1 cellular context compared by ENCODE assay signal in the genomic region with DNA sequence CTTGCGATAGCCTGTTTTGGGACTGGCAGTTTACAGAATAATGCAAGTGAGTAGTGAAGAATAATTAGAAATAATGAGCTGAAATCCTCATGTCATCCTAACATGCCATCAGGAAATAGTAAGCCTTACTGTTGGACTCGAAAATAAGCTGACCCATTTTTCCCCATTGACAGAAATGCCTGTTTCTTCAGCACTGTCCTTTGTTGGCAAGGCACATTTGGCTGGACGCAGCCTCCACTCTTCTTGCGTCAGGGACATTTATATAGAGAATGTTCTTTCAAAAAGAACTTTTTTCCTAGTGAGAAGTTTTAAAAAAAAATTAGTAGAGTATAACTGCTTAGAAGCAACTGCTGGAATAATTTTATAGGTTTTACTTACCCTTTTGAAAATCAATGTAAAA.
TF ChIP-seq lines count a peak whose summit lies in the region.

No MANE protein-coding gene starts in this region.

TF ChIP-seq in HepG2, 621 proteins besides CTCF, POLR2A, EP300 and RAD21:
- TF ChIP-seq ATAD3A (CRISPR knock-in tag; IDR thresholded peaks at IDR 0.05) (no peak), SMAD1 (CRISPR knock-in tag; IDR thresholded peaks at IDR 0.05; ENCODE audit: borderline replicate concordance, low read depth) (no peak), NFATC3 (CRISPR knock-in tag; IDR thresholded peaks at IDR 0.05) (no peak), ZNF33A (CRISPR knock-in tag; IDR thresholded peaks at IDR 0.05; ENCODE audit: borderline replicate concordance) (no peak), TEAD2 (CRISPR knock-in tag; IDR thresholded peaks at IDR 0.05) (no peak), ZNF510 (CRISPR knock-in tag; IDR thresholded peaks at IDR 0.05; ENCODE audit: low read depth) (no peak), SP2 (CRISPR knock-in tag; IDR thresholded peaks at IDR 0.05) (no peak)
- TF ChIP-seq, protein P1, sequence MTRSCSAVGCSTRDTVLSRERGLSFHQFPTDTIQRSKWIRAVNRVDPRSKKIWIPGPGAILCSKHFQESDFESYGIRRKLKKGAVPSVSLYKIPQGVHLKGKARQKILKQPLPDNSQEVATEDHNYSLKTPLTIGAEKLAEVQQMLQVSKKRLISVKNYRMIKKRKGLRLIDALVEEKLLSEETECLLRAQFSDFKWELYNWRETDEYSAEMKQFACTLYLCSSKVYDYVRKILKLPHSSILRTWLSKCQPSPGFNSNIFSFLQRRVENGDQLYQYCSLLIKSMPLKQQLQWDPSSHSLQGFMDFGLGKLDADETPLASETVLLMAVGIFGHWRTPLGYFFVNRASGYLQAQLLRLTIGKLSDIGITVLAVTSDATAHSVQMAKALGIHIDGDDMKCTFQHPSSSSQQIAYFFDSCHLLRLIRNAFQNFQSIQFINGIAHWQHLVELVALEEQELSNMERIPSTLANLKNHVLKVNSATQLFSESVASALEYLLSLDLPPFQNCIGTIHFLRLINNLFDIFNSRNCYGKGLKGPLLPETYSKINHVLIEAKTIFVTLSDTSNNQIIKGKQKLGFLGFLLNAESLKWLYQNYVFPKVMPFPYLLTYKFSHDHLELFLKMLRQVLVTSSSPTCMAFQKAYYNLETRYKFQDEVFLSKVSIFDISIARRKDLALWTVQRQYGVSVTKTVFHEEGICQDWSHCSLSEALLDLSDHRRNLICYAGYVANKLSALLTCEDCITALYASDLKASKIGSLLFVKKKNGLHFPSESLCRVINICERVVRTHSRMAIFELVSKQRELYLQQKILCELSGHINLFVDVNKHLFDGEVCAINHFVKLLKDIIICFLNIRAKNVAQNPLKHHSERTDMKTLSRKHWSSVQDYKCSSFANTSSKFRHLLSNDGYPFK (CRISPR knock-in tag; IDR thresholded peaks at IDR 0.05; ENCODE audit: borderline replicate concordance), result no peak
- TF ChIP-seq, protein P2, sequence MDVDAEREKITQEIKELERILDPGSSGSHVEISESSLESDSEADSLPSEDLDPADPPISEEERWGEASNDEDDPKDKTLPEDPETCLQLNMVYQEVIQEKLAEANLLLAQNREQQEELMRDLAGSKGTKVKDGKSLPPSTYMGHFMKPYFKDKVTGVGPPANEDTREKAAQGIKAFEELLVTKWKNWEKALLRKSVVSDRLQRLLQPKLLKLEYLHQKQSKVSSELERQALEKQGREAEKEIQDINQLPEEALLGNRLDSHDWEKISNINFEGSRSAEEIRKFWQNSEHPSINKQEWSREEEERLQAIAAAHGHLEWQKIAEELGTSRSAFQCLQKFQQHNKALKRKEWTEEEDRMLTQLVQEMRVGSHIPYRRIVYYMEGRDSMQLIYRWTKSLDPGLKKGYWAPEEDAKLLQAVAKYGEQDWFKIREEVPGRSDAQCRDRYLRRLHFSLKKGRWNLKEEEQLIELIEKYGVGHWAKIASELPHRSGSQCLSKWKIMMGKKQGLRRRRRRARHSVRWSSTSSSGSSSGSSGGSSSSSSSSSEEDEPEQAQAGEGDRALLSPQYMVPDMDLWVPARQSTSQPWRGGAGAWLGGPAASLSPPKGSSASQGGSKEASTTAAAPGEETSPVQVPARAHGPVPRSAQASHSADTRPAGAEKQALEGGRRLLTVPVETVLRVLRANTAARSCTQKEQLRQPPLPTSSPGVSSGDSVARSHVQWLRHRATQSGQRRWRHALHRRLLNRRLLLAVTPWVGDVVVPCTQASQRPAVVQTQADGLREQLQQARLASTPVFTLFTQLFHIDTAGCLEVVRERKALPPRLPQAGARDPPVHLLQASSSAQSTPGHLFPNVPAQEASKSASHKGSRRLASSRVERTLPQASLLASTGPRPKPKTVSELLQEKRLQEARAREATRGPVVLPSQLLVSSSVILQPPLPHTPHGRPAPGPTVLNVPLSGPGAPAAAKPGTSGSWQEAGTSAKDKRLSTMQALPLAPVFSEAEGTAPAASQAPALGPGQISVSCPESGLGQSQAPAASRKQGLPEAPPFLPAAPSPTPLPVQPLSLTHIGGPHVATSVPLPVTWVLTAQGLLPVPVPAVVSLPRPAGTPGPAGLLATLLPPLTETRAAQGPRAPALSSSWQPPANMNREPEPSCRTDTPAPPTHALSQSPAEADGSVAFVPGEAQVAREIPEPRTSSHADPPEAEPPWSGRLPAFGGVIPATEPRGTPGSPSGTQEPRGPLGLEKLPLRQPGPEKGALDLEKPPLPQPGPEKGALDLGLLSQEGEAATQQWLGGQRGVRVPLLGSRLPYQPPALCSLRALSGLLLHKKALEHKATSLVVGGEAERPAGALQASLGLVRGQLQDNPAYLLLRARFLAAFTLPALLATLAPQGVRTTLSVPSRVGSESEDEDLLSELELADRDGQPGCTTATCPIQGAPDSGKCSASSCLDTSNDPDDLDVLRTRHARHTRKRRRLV (CRISPR knock-in tag; IDR thresholded peaks at IDR 0.05), result no peak
